Comparison of ENCODE assay signal across 1 cellular context in genomic region chr1:178143730-178144343, GRCh38.
TF ChIP-seq lines count a peak whose summit lies in the region.

No MANE protein-coding gene starts in this region.

TF ChIP-seq in SK-N-SH treated with all-trans-retinoic acid at 6 μM for 48 hours, 23 proteins besides CTCF, POLR2A, EP300 and RAD21 (continued from another document):
- TF ChIP-seq POU6F1 (CRISPR knock-in tag; IDR thresholded peaks at IDR 0.05; ENCODE audit: borderline replicate concordance, low read depth) (no peak), CREB5 (CRISPR knock-in tag; IDR thresholded peaks at IDR 0.05; ENCODE audit: low read depth) (no peak), SNAI2 (CRISPR knock-in tag; IDR thresholded peaks at IDR 0.05) (no peak), BACH2 (CRISPR knock-in tag; IDR thresholded peaks at IDR 0.05; ENCODE audit: borderline replicate concordance) (no peak), ZNF70 (CRISPR knock-in tag; IDR thresholded peaks at IDR 0.05) (no peak), PPARA (CRISPR knock-in tag; IDR thresholded peaks at IDR 0.05; ENCODE audit: borderline replicate concordance) (no peak), TCF4 (CRISPR knock-in tag; IDR thresholded peaks at IDR 0.05; ENCODE audit: borderline replicate concordance) (no peak), ARNTL (CRISPR knock-in tag; IDR thresholded peaks at IDR 0.05; ENCODE audit: borderline replicate concordance, low read depth) (no peak), RARB (CRISPR knock-in tag; IDR thresholded peaks at IDR 0.05) (no peak), ZNF565 (CRISPR knock-in tag; conservative IDR thresholded peaks at IDR 0.05; ENCODE audit: low read depth) (no peak), ZC3H10 (CRISPR knock-in tag; IDR thresholded peaks at IDR 0.05) (no peak)
